Comparison of ENCODE assay signal across 8 cellular contexts in genomic region chr16:77236063-77236511, GRCh38. TPM values are rescaled to one million over a fixed set of nuclear protein-coding genes. Genes with fewer than 3 reads are reported as not detected.
DNase-seq lines count a peak whose midpoint lies in the region; ATAC-seq and TF ChIP-seq lines count a peak whose summit lies in the region.

No MANE protein-coding gene starts in this region.

- no peaks in the 10 kb centered on the region for H3K36me3 Mint-ChIP-seq in CD4-positive, alpha-beta memory T cell
- H3K36me3 Mint-ChIP-seq in memory B cell = no peaks in the 10 kb centered on the region

- no peaks in the 10 kb centered on the region for H3K9me3 Mint-ChIP-seq in CD4-positive, alpha-beta memory T cell
- no peaks in the 10 kb centered on the region for H3K9me3 Mint-ChIP-seq in memory B cell

- peak overlapping the region; percentile 52 to 85 (median 73) for H3K4me3 Mint-ChIP-seq in CD4-positive, alpha-beta memory T cell
- peak overlapping the region; percentile 65 for H3K4me3 Mint-ChIP-seq in memory B cell

- peak; percentile 92 to 100 (median 100) for TF ChIP-seq CTCF in dorsolateral prefrontal cortex (IDR thresholded peaks at IDR 0.05 in 54 of 56, conservative IDR thresholded peaks at IDR 0.05 in 2 of 56; ENCODE audit: low read depth in 1 of 56, partially characterized antibody in 56 of 56)

- no peaks in the 10 kb centered on the region for H3K27me3 ChIP-seq in CD4-positive, alpha-beta memory T cell (ENCODE audit: insufficient read depth, low read length)
- peaks cover 0 to 11% (median 0%) of the 10 kb centered on the region in 45 donors for H3K27me3 ChIP-seq in dorsolateral prefrontal cortex

- DNase-seq in CD4-positive, alpha-beta memory T cell = peak; percentile 80 to 87 (median 83)
- DNase-seq in NCI-H774 (lab: John Stamatoyannopoulos, UW) (peak; percentile 66), dorsolateral prefrontal cortex (peak; percentile 77 to 92 (median 88)), memory B cell (ENCODE audit: low spot score in 2 of 2) (peak; percentile 80 to 85)
- peak; percentile 91 to 92 for DNase-seq in activated CD4-positive, alpha-beta T cell treated with anti-CD3 and anti-CD28 coated beads, Interleukin-2, amount 50 U/mL, for 48 hours
- DNase-seq in stimulated activated CD8-positive, alpha-beta memory T cell treated with anti-CD3 and anti-CD28 coated beads, Interleukin-15, amount 100 ng/mL, for 1 hour (ENCODE audit: low read depth) = peak; percentile 78

- H3K9me3 ChIP-seq in CD4-positive, alpha-beta memory T cell (ENCODE audit: control insufficient read depth in 1 of 2, low read length in 2 of 2) = no peaks in the 10 kb centered on the region

- CTCF ChIA-PET in CD4-positive, alpha-beta memory T cell (lab: Charles Lee; ENCODE audit: partially characterized antibody) = interaction anchor here (0.6 to 17.6 kb wide), 8 partner anchors 8 to 404 kb away, joined by 3 to 216 read pairs (median 4); no protein-coding TSS in a partner anchor

- no peaks in the 10 kb centered on the region for H3K36me3 ChIP-seq in CD4-positive, alpha-beta memory T cell (ENCODE audit: insufficient read depth, low read length)

- peak overlapping the region in 2 of 7 donors; percentile 28 to 37 for H3K27ac Mint-ChIP-seq in CD4-positive, alpha-beta memory T cell
- H3K27ac Mint-ChIP-seq in memory B cell = no peak overlapping the region

- peak; percentile 98 for ATAC-seq in GM19452 (IDR thresholded peaks at IDR 0.05; ENCODE audit: unreplicated experiment)
- peak; percentile 100 for ATAC-seq in HG03521 (IDR thresholded peaks at IDR 0.05; ENCODE audit: unreplicated experiment)
- peak; percentile 95 for ATAC-seq in memory B cell (ENCODE audit: low read depth)

- intact Hi-C loops in CD4-positive, alpha-beta memory T cell (cut with micrococcal nuclease) = loop anchor here (1.0 kb wide), 4 partner anchors 46 to 735 kb away; partner anchors contain the start of gene NUDT7
- intact Hi-C loops in dorsolateral prefrontal cortex (cut with DNase I) = loop anchor here in 1 of 2 donors (1.0 to 10.0 kb wide), 4 partner anchors 201 to 739 kb away; partner anchors contain the start of gene ADAMTS18

- peaks cover 8 to 23% of the 10 kb centered on the region in 2 donors for H3K27me3 Mint-ChIP-seq in CD4-positive, alpha-beta memory T cell
- H3K27me3 Mint-ChIP-seq in memory B cell = peaks cover 10% of the 10 kb centered on the region

- peaks cover 2 to 6% (median 5%) of the 10 kb centered on the region in 4 donors for H3K4me1 Mint-ChIP-seq in CD4-positive, alpha-beta memory T cell
- peaks cover 6% of the 10 kb centered on the region for H3K4me1 Mint-ChIP-seq in memory B cell

- H3K4me1 ChIP-seq in CD4-positive, alpha-beta memory T cell (ENCODE audit: insufficient read depth, low read length) = no peaks in the 10 kb centered on the region

- H3K27ac ChIP-seq in CD4-positive, alpha-beta memory T cell (ENCODE audit: low read depth, low read length) = no peak overlapping the region
- peak overlapping the region in 1 of 59 donors; percentile 10 for H3K27ac ChIP-seq in dorsolateral prefrontal cortex

- POLR2A ChIA-PET in CD4-positive, alpha-beta memory T cell (lab: Charles Lee; ENCODE audit: partially characterized antibody) = no interaction called here

- H3K4me3 ChIP-seq in CD4-positive, alpha-beta memory T cell (ENCODE audit: low read length in 2 of 2) = peak overlapping the region in 1 of 2 donors; percentile 39
- H3K4me3 ChIP-seq in dorsolateral prefrontal cortex = peak overlapping the region in 48 of 59 donors; percentile 6 to 59 (median 34)

RNA-seq across cellular contexts. Expression of gene SYCE1L, which starts 36.9 kb away (rescaled TPM):
- total RNA-seq in CD4-positive, alpha-beta memory T cell = 10 to 100 TPM; 12.5 to 16.0 TPM
- polyA plus RNA-seq in CD4-positive, alpha-beta memory T cell = 1 to 10 TPM; 1.9 to 5.4 TPM
- 10 to 100 TPM in 1 of 120 experiments, 1 to 10 TPM in 84, under 1 TPM in 6, not detected in 29; 0.76 to 18.2 (median 2.3) TPM for total RNA-seq in dorsolateral prefrontal cortex

RNA-seq across cellular contexts. Expression of gene MON1B, which starts 45.1 kb away (rescaled TPM):
- 10 to 100 TPM; 82.4 to 85.4 TPM for total RNA-seq in CD4-positive, alpha-beta memory T cell
- polyA plus RNA-seq in CD4-positive, alpha-beta memory T cell = 10 to 100 TPM; 30.5 to 49.1 TPM
- total RNA-seq in dorsolateral prefrontal cortex = 10 to 100 TPM; 37.4 to 82.2 (median 54.8) TPM
